Comparison of ENCODE assay signal across 11 cellular contexts in the genomic region with DNA sequence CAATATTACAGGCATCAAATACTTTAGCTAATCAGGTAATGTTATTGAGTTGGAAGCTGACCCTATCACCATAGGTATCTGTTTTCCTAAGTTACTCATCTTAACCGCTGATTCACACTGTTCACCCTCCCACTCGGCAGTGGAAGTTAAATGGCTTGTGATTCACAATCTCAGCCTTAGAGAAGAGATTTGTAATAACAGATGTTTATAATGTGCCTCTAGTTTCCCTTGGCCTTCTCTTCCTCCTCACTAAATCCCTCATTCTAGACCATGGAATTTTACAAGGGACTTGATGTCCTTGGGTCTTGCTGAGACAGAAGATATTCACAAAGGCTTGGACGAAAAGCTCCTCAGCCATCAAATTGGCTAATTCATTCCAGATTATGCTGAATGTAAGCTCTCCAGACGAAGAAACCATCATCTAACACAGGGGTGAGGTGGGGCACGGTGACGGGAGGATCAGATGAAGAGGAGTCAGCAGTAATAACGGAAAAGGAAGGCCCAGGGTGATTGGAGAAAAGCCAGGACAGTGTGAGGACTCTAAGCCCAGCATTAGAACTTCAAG.
DNase-seq lines count a peak whose midpoint lies in the region; ATAC-seq and TF ChIP-seq lines count a peak whose summit lies in the region.
"Had no signal": no experiment of that assay in that cellular context is flagged by ENCODE, and none has a peak within 500 bp of the region (broad histone marks: within the 10 kb centered on the region; RNA-seq: fewer than 3 reads in every experiment).

No MANE protein-coding gene starts in this region.

- peak overlapping the region; percentile 58 for H2AFZ ChIP-seq in ACC112 (ENCODE audit: low read length, unreplicated experiment)
- H2AFZ ChIP-seq: PC-9 had no signal

- peak overlapping the region; percentile 1 for H3K27ac Mint-ChIP-seq in neural crest cell (ENCODE audit: unreplicated experiment)

- H3K4me3 Mint-ChIP-seq in neural crest cell, result no peak overlapping the region

- no peak for ATAC-seq in HG02852 (IDR thresholded peaks at IDR 0.05; ENCODE audit: unreplicated experiment)
- ATAC-seq in HG02759 (IDR thresholded peaks at IDR 0.05; ENCODE audit: unreplicated experiment), result no peak
- ATAC-seq in HG03378 (IDR thresholded peaks at IDR 0.05; ENCODE audit: unreplicated experiment), result no peak

- no peaks in the 10 kb centered on the region for H3K36me3 ChIP-seq in ACC112 (ENCODE audit: insufficient read depth, low read length)

- no peak for TF ChIP-seq CTCF in coronary artery (IDR thresholded peaks at IDR 0.05)
- TF ChIP-seq CTCF in neural crest cell (conservative IDR thresholded peaks at IDR 0.05), result no peak

- peak overlapping the region; percentile 13; the same call in 1 of the 2 replicates for H3K4me3 ChIP-seq in ACC112 (ENCODE audit: low read depth, low read length)
- H3K4me3 ChIP-seq in coronary artery, result no peak overlapping the region
- H3K4me3 ChIP-seq: PC-9 had no signal

- peaks cover 8% of the 10 kb centered on the region for H3K9me3 Mint-ChIP-seq in neural crest cell

- H3K79me2 ChIP-seq in ACC112 (ENCODE audit: control insufficient read depth, insufficient read depth, low read length, unreplicated experiment), result no peaks in the 10 kb centered on the region

- DNase-seq in LHCN-M2 (ENCODE audit: low read depth), result peak; percentile 89
- no peak for DNase-seq in coronary artery (ENCODE audit: low spot score)
- no peak for DNase-seq in neural crest cell (ENCODE audit: low read depth, low spot score)
- DNase-seq in hippocampal formation (lab: John Stamatoyannopoulos, UW), result no peak
- DNase-seq: activated effector memory CD4-positive, alpha-beta T cell treated with Interleukin-2 at 50 U/mL for 16 hours; NCI-H2107; PC-9 had no signal

- peak overlapping the region; percentile 73 for H3K27ac ChIP-seq in ACC112 (ENCODE audit: low read depth, low read length)
- peak overlapping the region; percentile 58 to 70 for H3K27ac ChIP-seq in coronary artery
- H3K27ac ChIP-seq: PC-9 had no signal

- peaks cover 32% of the 10 kb centered on the region for H3K4me1 Mint-ChIP-seq in neural crest cell

- no peaks in the 10 kb centered on the region for H3K27me3 Mint-ChIP-seq in neural crest cell (ENCODE audit: low read depth)

- H3K36me3 Mint-ChIP-seq in neural crest cell (ENCODE audit: low read depth), result no peaks in the 10 kb centered on the region

- peaks cover 18% of the 10 kb centered on the region for H3K4me1 ChIP-seq in ACC112 (ENCODE audit: control insufficient read depth, insufficient read depth, low read length, unreplicated experiment)

- H3K27me3 ChIP-seq in ACC112 (ENCODE audit: insufficient read depth, low read length), result no peaks in the 10 kb centered on the region
